ENCODE assay signal across 8 cellular contexts in genomic region chr17:17812211-17813054, GRCh38. TPM values are rescaled to one million over a fixed set of nuclear protein-coding genes. Genes with fewer than 3 reads are reported as not detected.
DNase-seq lines count a peak whose midpoint lies in the region; ATAC-seq and TF ChIP-seq lines count a peak whose summit lies in the region.

No MANE protein-coding gene starts in this region.

- H3K79me2 ChIP-seq in GM23338 (replicated peaks; ENCODE audit: insufficient read depth) = no peaks in the 10 kb centered on the region

- H3K27ac ChIP-seq in GM23338 (ENCODE audit: low read depth) (0 out of 2 replicates have a peak overlapping the region, but pooled peaks have one; percentile 79), right atrium auricular region (peak overlapping the region in 1 of 2 donors; percentile 49), gastrocnemius medialis (peak overlapping the region; percentile 2 to 88 (median 46))

- peaks cover 35% of the 10 kb centered on the region for H3K36me3 Mint-ChIP-seq in GM23338 (ENCODE audit: low read depth)

- intact Hi-C loops in gastrocnemius medialis (cut with DNase I; ENCODE audit: low total_unique reads) = loop anchor here (1.0 to 5.0 kb wide), 4 partner anchors 32 to 220 kb away; no protein-coding TSS in a partner anchor

- H3K36me3 ChIP-seq in BE2C = peaks cover 55% of the 10 kb centered on the region
- H3K36me3 ChIP-seq in GM23338 (ENCODE audit: insufficient read depth) = no peaks in the 10 kb centered on the region; the same call in 1 of the 2 replicates
- H3K36me3 ChIP-seq in right atrium auricular region = peaks cover 31% of the 10 kb centered on the region
- H3K36me3 ChIP-seq in gastrocnemius medialis = peaks cover 0 to 36% of the 10 kb centered on the region in 2 donors

- no peaks in the 10 kb centered on the region for H3K9me3 Mint-ChIP-seq in GM23338

- H3K4me3 Mint-ChIP-seq in GM23338 = peak overlapping the region; percentile 56; the same call in 1 of the 3 replicates

- H3K9me3 ChIP-seq in BE2C (no peaks in the 10 kb centered on the region), right atrium auricular region (no peaks in the 10 kb centered on the region), gastrocnemius medialis (no peaks in the 10 kb centered on the region)

- peaks cover 19% of the 10 kb centered on the region for H3F3A ChIP-seq in GM23338 (replicated peaks; ENCODE audit: low read depth)

- no peak overlapping the region for H3K27ac Mint-ChIP-seq in GM23338

- TF ChIP-seq CTCF in BE2C (IDR thresholded peaks at IDR 0.05; ENCODE audit: low read depth, low read length) (peak; percentile 74), GM23338 (conservative IDR thresholded peaks at IDR 0.05; ENCODE audit: low read depth in 2 of 2) (peak; percentile 93 to 98), right atrium auricular region (IDR thresholded peaks at IDR 0.05) (peak; percentile 100), gastrocnemius medialis (IDR thresholded peaks at IDR 0.05 in 4 of 5, conservative IDR thresholded peaks at IDR 0.05 in 1 of 5) (peak; percentile 98 to 100 (median 100))

- DNase-seq in BE2C (peak; percentile 56), GM23338 (ENCODE audit: low spot score) (peak; percentile 88), T-helper 1 cell (peak in 3 of 5 donors; percentile 51 to 63 (median 51)), amygdala (lab: John Stamatoyannopoulos, UW) (peak in 38 of 56 donors; percentile 20 to 80 (median 52)), right atrium auricular region (ENCODE audit: low spot score) (peak; percentile 83), gastrocnemius medialis (peak; percentile 49 to 70)

- ATAC-seq in GM23338 = peak; percentile 37
- peak; percentile 50 to 61 for ATAC-seq in gastrocnemius medialis
- no peak for ATAC-seq in HG02588 (IDR thresholded peaks at IDR 0.05; ENCODE audit: unreplicated experiment)
- ATAC-seq in HG03280 (IDR thresholded peaks at IDR 0.05; ENCODE audit: unreplicated experiment) = no peak

- H3K4me3 ChIP-seq in BE2C (ENCODE audit: low read depth, low read length) = no peak overlapping the region
- H3K4me3 ChIP-seq in GM23338 = peak overlapping the region; percentile 36; the same call in 1 of the 2 replicates
- H3K4me3 ChIP-seq in right atrium auricular region = no peak overlapping the region
- H3K4me3 ChIP-seq in gastrocnemius medialis = no peak overlapping the region

- H3K9me2 ChIP-seq in GM23338 (ENCODE audit: insufficient read depth) = no peaks in the 10 kb centered on the region

- peaks cover 30% of the 10 kb centered on the region for H3K27me3 Mint-ChIP-seq in GM23338 (ENCODE audit: insufficient read depth, low read depth, poor library complexity)

- H3K4me2 ChIP-seq in GM23338 = peak overlapping the region; percentile 75

- H2AFZ ChIP-seq in GM23338 = no peak overlapping the region

- peaks cover 14% of the 10 kb centered on the region for H3K4me1 ChIP-seq in BE2C
- H3K4me1 ChIP-seq in GM23338 (ENCODE audit: insufficient read depth) = peaks cover 20% of the 10 kb centered on the region
- H3K4me1 ChIP-seq in right atrium auricular region = peaks cover 0 to 72% of the 10 kb centered on the region in 2 donors
- H3K4me1 ChIP-seq in gastrocnemius medialis = peaks cover 32% of the 10 kb centered on the region in 2 donors

- no peak for TF ChIP-seq POLR2A in gastrocnemius medialis (IDR thresholded peaks at IDR 0.05)

- H3K27me3 ChIP-seq in BE2C (no peaks in the 10 kb centered on the region), GM23338 (ENCODE audit: insufficient read depth) (peaks cover 29% of the 10 kb centered on the region), right atrium auricular region (no peaks in the 10 kb centered on the region), gastrocnemius medialis (no peaks in the 10 kb centered on the region)

- in situ Hi-C loops in gastrocnemius medialis (cut with MboI; ENCODE audit: low sequenced_read_pairs in 4 of 4) = loop anchor here in 1 of 4 donors (5.0 kb wide), 1 partner anchor 45 kb away; no protein-coding TSS in a partner anchor

- H4K20me1 ChIP-seq in GM23338 (replicated peaks; ENCODE audit: insufficient read depth) = peaks cover 16% of the 10 kb centered on the region

- H3K4me1 Mint-ChIP-seq in GM23338 = peaks cover 18% of the 10 kb centered on the region

TF ChIP-seq in GM23338, 12 proteins besides CTCF, POLR2A, EP300 and RAD21 (continues in another document):
- TF ChIP-seq POLR2AphosphoS5 (IDR thresholded peaks at IDR 0.05; ENCODE audit: low read depth) (no peak), ZNF114 (CRISPR knock-in tag; IDR thresholded peaks at IDR 0.05) (no peak), ETS1 (IDR thresholded peaks at IDR 0.05) (no peak), NANOG (IDR thresholded peaks at IDR 0.05; ENCODE audit: borderline replicate concordance) (no peak), EZH2phosphoT487 (IDR thresholded peaks at IDR 0.05; ENCODE audit: unreplicated experiment) (no peak), STAT1 (IDR thresholded peaks at IDR 0.05; ENCODE audit: unreplicated experiment) (no peak), JUNB (IDR thresholded peaks at IDR 0.05; ENCODE audit: unreplicated experiment) (no peak), EZH2 (IDR thresholded peaks at IDR 0.05; ENCODE audit: low read depth, unreplicated experiment) (no peak)
- TF ChIP-seq, protein P1, sequence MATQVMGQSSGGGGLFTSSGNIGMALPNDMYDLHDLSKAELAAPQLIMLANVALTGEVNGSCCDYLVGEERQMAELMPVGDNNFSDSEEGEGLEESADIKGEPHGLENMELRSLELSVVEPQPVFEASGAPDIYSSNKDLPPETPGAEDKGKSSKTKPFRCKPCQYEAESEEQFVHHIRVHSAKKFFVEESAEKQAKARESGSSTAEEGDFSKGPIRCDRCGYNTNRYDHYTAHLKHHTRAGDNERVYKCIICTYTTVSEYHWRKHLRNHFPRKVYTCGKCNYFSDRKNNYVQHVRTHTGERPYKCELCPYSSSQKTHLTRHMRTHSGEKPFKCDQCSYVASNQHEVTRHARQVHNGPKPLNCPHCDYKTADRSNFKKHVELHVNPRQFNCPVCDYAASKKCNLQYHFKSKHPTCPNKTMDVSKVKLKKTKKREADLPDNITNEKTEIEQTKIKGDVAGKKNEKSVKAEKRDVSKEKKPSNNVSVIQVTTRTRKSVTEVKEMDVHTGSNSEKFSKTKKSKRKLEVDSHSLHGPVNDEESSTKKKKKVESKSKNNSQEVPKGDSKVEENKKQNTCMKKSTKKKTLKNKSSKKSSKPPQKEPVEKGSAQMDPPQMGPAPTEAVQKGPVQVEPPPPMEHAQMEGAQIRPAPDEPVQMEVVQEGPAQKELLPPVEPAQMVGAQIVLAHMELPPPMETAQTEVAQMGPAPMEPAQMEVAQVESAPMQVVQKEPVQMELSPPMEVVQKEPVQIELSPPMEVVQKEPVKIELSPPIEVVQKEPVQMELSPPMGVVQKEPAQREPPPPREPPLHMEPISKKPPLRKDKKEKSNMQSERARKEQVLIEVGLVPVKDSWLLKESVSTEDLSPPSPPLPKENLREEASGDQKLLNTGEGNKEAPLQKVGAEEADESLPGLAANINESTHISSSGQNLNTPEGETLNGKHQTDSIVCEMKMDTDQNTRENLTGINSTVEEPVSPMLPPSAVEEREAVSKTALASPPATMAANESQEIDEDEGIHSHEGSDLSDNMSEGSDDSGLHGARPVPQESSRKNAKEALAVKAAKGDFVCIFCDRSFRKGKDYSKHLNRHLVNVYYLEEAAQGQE (IDR thresholded peaks at IDR 0.05; ENCODE audit: unreplicated experiment) = no peak

RNA-seq across cellular contexts. Expression of gene SREBF1, which starts 24.4 kb away (rescaled TPM):
- polyA plus RNA-seq in BE2C (2012; ENCODE audit: insufficient read depth, insufficient read length, low read depth) = 73.2 TPM
- 77.7 and 85.3 TPM in 2 replicates for total RNA-seq in GM23338 (2014; rRNA removed; shearing (Covaris generic))
- 39.6 and 43.7 TPM in 2 replicates for polyA plus RNA-seq in GM23338 (2016; fragmentation: Nextera tagmentation; extraction: Ambion mirVana)
- total RNA-seq in right atrium auricular region = 10 to 100 TPM; 17.0 to 29.8 TPM
- total RNA-seq in gastrocnemius medialis = 10 to 100 TPM; 11.1 to 64.5 (median 32.3) TPM

Comparison
In these comparisons a context has a peak if more than half of its experiments do, and no peak if none do; other contexts are left out.
1. ATAC-seq: peak in GM23338 (single experiment) and gastrocnemius medialis (2 of 2); none in HG02588 (single experiment) and HG03280 (single experiment).
2. Peak in every context shown above with its lines, with median percentiles within 50 percentile points of each other: DNase-seq and CTCF ChIP-seq.